Comparison of ENCODE assay signal across 1 cellular context in the genomic region with DNA sequence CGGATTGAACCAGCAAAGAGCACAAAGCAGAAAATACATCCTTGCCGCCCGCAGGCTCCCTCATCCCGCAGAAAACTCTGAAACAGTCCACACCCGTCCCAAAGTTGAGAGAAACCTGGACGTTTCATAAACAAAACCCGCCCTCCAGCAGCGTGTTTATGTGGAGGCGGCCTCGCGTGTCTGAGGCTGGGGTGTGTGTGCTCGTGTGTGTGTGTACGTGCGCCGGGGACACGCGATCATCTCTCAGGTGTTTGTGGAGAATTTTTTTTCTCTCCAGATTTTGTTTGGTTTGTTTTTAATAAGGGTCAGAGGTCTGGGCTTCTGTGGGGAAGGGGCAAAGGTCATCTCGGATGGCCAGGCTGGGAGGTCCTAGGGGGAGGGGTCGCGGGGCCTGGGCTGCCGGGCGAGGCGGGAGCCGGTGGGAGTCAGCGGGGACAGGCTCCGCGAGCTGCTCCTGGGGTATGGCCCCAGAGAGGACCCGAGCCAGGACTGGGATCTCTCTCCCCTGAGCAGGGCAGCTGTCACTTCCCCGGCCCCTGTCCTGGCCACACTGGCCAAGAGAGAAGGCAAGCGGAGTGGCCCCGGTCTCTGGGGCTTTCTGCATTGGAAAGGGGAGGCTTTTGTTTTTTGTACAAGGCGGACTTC.
TF ChIP-seq lines count a peak whose summit lies in the region.

No MANE protein-coding gene starts in this region.

TF ChIP-seq in HepG2, 621 proteins besides CTCF, POLR2A, EP300 and RAD21 (continued from another document and continues in another):
- TF ChIP-seq, protein P1, sequence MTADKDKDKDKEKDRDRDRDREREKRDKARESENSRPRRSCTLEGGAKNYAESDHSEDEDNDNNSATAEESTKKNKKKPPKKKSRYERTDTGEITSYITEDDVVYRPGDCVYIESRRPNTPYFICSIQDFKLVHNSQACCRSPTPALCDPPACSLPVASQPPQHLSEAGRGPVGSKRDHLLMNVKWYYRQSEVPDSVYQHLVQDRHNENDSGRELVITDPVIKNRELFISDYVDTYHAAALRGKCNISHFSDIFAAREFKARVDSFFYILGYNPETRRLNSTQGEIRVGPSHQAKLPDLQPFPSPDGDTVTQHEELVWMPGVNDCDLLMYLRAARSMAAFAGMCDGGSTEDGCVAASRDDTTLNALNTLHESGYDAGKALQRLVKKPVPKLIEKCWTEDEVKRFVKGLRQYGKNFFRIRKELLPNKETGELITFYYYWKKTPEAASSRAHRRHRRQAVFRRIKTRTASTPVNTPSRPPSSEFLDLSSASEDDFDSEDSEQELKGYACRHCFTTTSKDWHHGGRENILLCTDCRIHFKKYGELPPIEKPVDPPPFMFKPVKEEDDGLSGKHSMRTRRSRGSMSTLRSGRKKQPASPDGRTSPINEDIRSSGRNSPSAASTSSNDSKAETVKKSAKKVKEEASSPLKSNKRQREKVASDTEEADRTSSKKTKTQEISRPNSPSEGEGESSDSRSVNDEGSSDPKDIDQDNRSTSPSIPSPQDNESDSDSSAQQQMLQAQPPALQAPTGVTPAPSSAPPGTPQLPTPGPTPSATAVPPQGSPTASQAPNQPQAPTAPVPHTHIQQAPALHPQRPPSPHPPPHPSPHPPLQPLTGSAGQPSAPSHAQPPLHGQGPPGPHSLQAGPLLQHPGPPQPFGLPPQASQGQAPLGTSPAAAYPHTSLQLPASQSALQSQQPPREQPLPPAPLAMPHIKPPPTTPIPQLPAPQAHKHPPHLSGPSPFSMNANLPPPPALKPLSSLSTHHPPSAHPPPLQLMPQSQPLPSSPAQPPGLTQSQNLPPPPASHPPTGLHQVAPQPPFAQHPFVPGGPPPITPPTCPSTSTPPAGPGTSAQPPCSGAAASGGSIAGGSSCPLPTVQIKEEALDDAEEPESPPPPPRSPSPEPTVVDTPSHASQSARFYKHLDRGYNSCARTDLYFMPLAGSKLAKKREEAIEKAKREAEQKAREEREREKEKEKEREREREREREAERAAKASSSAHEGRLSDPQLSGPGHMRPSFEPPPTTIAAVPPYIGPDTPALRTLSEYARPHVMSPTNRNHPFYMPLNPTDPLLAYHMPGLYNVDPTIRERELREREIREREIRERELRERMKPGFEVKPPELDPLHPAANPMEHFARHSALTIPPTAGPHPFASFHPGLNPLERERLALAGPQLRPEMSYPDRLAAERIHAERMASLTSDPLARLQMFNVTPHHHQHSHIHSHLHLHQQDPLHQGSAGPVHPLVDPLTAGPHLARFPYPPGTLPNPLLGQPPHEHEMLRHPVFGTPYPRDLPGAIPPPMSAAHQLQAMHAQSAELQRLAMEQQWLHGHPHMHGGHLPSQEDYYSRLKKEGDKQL (CRISPR knock-in tag; IDR thresholded peaks at IDR 0.05; ENCODE audit: low read depth), result peak; percentile 59; the same call in 1 of the 2 replicates
- TF ChIP-seq, protein P2, sequence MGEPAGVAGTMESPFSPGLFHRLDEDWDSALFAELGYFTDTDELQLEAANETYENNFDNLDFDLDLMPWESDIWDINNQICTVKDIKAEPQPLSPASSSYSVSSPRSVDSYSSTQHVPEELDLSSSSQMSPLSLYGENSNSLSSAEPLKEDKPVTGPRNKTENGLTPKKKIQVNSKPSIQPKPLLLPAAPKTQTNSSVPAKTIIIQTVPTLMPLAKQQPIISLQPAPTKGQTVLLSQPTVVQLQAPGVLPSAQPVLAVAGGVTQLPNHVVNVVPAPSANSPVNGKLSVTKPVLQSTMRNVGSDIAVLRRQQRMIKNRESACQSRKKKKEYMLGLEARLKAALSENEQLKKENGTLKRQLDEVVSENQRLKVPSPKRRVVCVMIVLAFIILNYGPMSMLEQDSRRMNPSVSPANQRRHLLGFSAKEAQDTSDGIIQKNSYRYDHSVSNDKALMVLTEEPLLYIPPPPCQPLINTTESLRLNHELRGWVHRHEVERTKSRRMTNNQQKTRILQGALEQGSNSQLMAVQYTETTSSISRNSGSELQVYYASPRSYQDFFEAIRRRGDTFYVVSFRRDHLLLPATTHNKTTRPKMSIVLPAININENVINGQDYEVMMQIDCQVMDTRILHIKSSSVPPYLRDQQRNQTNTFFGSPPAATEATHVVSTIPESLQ (CRISPR knock-in tag; conservative IDR thresholded peaks at IDR 0.05), result no peak
- no peak for TF ChIP-seq CAMTA2 (CRISPR knock-in tag; IDR thresholded peaks at IDR 0.05; ENCODE audit: borderline replicate concordance)
- TF ChIP-seq ZNF460 (CRISPR knock-in tag; IDR thresholded peaks at IDR 0.05; ENCODE audit: borderline replicate concordance), result no peak
- TF ChIP-seq ZSCAN20 (CRISPR knock-in tag; IDR thresholded peaks at IDR 0.05; ENCODE audit: borderline replicate concordance), result no peak
- TF ChIP-seq NCOA2 (CRISPR knock-in tag; IDR thresholded peaks at IDR 0.05), result peak; percentile 48
- TF ChIP-seq ZNF350 (CRISPR knock-in tag; IDR thresholded peaks at IDR 0.05; ENCODE audit: borderline replicate concordance, low read depth), result peak; percentile 47; the same call in 1 of the 2 replicates
- TF ChIP-seq ESRRA (CRISPR knock-in tag; IDR thresholded peaks at IDR 0.05; ENCODE audit: low read depth), result no peak
- TF ChIP-seq ISL2 (CRISPR knock-in tag; IDR thresholded peaks at IDR 0.05), result no peak
- TF ChIP-seq ZNF441 (CRISPR knock-in tag; IDR thresholded peaks at IDR 0.05; ENCODE audit: borderline replicate concordance), result peak; percentile 50; the same call in 1 of the 2 replicates
- peak; percentile 47 for TF ChIP-seq SRSF1 (optimal IDR thresholded peaks at IDR 0.05; ENCODE audit: low read depth, low read length)
- no peak for TF ChIP-seq ZBTB1 (CRISPR knock-in tag; IDR thresholded peaks at IDR 0.05; ENCODE audit: borderline replicate concordance)
- no peak for TF ChIP-seq CHCHD3 (CRISPR knock-in tag; IDR thresholded peaks at IDR 0.05)
- TF ChIP-seq JUN (CRISPR knock-in tag; IDR thresholded peaks at IDR 0.05), result no peak
- no peak for TF ChIP-seq EHMT2 (IDR thresholded peaks at IDR 0.05; ENCODE audit: borderline replicate concordance, low read depth, low read length)
- peak; percentile 91 for TF ChIP-seq PHF21A (CRISPR knock-in tag; IDR thresholded peaks at IDR 0.05)
- no peak for TF ChIP-seq MXD4 (CRISPR knock-in tag; IDR thresholded peaks at IDR 0.05)
- TF ChIP-seq HHEX (CRISPR knock-in tag; IDR thresholded peaks at IDR 0.05), result peak; percentile 93
- TF ChIP-seq HNF4A (CRISPR knock-in tag; IDR thresholded peaks at IDR 0.05), result peak; percentile 73
- TF ChIP-seq ZNF124 (CRISPR knock-in tag; IDR thresholded peaks at IDR 0.05), result peak; percentile 9; the same call in 1 of the 2 replicates
- TF ChIP-seq MAFG (CRISPR knock-in tag; IDR thresholded peaks at IDR 0.05), result no peak
- TF ChIP-seq, protein P3, sequence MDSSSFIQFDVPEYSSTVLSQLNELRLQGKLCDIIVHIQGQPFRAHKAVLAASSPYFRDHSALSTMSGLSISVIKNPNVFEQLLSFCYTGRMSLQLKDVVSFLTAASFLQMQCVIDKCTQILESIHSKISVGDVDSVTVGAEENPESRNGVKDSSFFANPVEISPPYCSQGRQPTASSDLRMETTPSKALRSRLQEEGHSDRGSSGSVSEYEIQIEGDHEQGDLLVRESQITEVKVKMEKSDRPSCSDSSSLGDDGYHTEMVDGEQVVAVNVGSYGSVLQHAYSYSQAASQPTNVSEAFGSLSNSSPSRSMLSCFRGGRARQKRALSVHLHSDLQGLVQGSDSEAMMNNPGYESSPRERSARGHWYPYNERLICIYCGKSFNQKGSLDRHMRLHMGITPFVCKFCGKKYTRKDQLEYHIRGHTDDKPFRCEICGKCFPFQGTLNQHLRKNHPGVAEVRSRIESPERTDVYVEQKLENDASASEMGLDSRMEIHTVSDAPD (CRISPR knock-in tag; IDR thresholded peaks at IDR 0.05), result no peak
- 0 out of 2 replicates have a peak, but pooled peaks have one; percentile 81 for TF ChIP-seq NAIF1 (CRISPR knock-in tag; IDR thresholded peaks at IDR 0.05; ENCODE audit: borderline replicate concordance)
- TF ChIP-seq, protein P4, sequence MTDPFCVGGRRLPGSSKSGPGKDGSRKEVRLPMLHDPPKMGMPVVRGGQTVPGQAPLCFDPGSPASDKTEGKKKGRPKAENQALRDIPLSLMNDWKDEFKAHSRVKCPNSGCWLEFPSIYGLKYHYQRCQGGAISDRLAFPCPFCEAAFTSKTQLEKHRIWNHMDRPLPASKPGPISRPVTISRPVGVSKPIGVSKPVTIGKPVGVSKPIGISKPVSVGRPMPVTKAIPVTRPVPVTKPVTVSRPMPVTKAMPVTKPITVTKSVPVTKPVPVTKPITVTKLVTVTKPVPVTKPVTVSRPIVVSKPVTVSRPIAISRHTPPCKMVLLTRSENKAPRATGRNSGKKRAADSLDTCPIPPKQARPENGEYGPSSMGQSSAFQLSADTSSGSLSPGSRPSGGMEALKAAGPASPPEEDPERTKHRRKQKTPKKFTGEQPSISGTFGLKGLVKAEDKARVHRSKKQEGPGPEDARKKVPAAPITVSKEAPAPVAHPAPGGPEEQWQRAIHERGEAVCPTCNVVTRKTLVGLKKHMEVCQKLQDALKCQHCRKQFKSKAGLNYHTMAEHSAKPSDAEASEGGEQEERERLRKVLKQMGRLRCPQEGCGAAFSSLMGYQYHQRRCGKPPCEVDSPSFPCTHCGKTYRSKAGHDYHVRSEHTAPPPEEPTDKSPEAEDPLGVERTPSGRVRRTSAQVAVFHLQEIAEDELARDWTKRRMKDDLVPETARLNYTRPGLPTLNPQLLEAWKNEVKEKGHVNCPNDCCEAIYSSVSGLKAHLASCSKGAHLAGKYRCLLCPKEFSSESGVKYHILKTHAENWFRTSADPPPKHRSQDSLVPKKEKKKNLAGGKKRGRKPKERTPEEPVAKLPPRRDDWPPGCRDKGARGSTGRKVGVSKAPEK (CRISPR knock-in tag; IDR thresholded peaks at IDR 0.05; ENCODE audit: borderline replicate concordance), result no peak
- TF ChIP-seq, protein P5, sequence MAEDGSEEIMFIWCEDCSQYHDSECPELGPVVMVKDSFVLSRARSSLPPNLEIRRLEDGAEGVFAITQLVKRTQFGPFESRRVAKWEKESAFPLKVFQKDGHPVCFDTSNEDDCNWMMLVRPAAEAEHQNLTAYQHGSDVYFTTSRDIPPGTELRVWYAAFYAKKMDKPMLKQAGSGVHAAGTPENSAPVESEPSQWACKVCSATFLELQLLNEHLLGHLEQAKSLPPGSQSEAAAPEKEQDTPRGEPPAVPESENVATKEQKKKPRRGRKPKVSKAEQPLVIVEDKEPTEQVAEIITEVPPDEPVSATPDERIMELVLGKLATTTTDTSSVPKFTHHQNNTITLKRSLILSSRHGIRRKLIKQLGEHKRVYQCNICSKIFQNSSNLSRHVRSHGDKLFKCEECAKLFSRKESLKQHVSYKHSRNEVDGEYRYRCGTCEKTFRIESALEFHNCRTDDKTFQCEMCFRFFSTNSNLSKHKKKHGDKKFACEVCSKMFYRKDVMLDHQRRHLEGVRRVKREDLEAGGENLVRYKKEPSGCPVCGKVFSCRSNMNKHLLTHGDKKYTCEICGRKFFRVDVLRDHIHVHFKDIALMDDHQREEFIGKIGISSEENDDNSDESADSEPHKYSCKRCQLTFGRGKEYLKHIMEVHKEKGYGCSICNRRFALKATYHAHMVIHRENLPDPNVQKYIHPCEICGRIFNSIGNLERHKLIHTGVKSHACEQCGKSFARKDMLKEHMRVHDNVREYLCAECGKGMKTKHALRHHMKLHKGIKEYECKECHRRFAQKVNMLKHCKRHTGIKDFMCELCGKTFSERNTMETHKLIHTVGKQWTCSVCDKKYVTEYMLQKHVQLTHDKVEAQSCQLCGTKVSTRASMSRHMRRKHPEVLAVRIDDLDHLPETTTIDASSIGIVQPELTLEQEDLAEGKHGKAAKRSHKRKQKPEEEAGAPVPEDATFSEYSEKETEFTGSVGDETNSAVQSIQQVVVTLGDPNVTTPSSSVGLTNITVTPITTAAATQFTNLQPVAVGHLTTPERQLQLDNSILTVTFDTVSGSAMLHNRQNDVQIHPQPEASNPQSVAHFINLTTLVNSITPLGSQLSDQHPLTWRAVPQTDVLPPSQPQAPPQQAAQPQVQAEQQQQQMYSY (CRISPR knock-in tag; IDR thresholded peaks at IDR 0.05), result 0 out of 2 replicates have a peak, but pooled peaks have one; percentile 13
- peak; percentile 53 for TF ChIP-seq MYC (CRISPR knock-in tag; IDR thresholded peaks at IDR 0.05; ENCODE audit: borderline replicate concordance)
- no peak for TF ChIP-seq MAFK (conservative IDR thresholded peaks at IDR 0.05 in 1 of 2, IDR thresholded peaks at IDR 0.05 in 1 of 2; ENCODE audit: low read length in 2 of 2)
- TF ChIP-seq ZNF567 (CRISPR knock-in tag; IDR thresholded peaks at IDR 0.05; ENCODE audit: borderline replicate concordance), result no peak
- no peak for TF ChIP-seq CCAR2 (optimal IDR thresholded peaks at IDR 0.05; ENCODE audit: low read depth, low read length)
- TF ChIP-seq ZNF598 (CRISPR knock-in tag; IDR thresholded peaks at IDR 0.05; ENCODE audit: borderline replicate concordance), result 0 out of 2 replicates have a peak, but pooled peaks have one; percentile 24
- TF ChIP-seq, protein P6, sequence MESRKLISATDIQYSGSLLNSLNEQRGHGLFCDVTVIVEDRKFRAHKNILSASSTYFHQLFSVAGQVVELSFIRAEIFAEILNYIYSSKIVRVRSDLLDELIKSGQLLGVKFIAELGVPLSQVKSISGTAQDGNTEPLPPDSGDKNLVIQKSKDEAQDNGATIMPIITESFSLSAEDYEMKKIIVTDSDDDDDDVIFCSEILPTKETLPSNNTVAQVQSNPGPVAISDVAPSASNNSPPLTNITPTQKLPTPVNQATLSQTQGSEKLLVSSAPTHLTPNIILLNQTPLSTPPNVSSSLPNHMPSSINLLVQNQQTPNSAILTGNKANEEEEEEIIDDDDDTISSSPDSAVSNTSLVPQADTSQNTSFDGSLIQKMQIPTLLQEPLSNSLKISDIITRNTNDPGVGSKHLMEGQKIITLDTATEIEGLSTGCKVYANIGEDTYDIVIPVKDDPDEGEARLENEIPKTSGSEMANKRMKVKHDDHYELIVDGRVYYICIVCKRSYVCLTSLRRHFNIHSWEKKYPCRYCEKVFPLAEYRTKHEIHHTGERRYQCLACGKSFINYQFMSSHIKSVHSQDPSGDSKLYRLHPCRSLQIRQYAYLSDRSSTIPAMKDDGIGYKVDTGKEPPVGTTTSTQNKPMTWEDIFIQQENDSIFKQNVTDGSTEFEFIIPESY (CRISPR knock-in tag; IDR thresholded peaks at IDR 0.05), result no peak
- 0 out of 2 replicates have a peak, but pooled peaks have one; percentile 59 for TF ChIP-seq ZNF552 (CRISPR knock-in tag; IDR thresholded peaks at IDR 0.05; ENCODE audit: borderline replicate concordance)
- TF ChIP-seq, protein P7, sequence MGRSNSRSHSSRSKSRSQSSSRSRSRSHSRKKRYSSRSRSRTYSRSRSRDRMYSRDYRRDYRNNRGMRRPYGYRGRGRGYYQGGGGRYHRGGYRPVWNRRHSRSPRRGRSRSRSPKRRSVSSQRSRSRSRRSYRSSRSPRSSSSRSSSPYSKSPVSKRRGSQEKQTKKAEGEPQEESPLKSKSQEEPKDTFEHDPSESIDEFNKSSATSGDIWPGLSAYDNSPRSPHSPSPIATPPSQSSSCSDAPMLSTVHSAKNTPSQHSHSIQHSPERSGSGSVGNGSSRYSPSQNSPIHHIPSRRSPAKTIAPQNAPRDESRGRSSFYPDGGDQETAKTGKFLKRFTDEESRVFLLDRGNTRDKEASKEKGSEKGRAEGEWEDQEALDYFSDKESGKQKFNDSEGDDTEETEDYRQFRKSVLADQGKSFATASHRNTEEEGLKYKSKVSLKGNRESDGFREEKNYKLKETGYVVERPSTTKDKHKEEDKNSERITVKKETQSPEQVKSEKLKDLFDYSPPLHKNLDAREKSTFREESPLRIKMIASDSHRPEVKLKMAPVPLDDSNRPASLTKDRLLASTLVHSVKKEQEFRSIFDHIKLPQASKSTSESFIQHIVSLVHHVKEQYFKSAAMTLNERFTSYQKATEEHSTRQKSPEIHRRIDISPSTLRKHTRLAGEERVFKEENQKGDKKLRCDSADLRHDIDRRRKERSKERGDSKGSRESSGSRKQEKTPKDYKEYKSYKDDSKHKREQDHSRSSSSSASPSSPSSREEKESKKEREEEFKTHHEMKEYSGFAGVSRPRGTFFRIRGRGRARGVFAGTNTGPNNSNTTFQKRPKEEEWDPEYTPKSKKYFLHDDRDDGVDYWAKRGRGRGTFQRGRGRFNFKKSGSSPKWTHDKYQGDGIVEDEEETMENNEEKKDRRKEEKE (IDR thresholded peaks at IDR 0.05), result no peak
